ENCODE assay signal across 12 cellular contexts in the genomic region with DNA sequence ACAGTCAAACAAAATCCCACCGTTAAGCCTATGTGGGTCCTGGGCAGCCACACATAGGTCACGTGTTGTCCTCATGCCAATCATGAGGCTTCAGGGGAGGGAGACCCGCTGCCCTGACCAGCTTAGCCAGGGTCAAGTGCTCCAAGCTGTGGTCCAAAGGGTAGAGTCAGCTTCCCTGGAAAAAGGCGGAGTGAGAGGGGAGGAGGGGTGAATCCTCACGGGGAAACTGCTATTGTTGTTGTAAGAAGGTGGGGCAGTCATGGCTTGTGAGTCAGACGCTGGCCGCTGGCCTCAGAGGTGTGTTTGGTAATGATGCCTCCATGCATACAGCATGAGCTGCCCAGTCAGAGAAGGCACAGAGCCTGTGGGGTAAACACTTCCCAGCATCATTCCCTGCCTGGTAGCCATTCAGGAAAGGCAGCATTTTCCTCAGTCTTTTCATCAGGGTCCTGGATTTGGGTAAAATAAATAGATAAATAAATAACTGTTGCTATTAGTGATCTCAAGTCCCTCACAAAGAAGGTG. TPM values are rescaled to one million over a fixed set of nuclear protein-coding genes. Genes with fewer than 3 reads are reported as not detected.
DNase-seq lines count a peak whose midpoint lies in the region; ATAC-seq, FAIRE-seq and TF ChIP-seq lines count a peak whose summit lies in the region.
"Had no signal": no experiment of that assay in that cellular context is flagged by ENCODE, and none has a peak within 500 bp of the region (broad histone marks: within the 10 kb centered on the region; RNA-seq: fewer than 3 reads in every experiment).

No MANE protein-coding gene starts in this region.

- DNase-seq in ACHN (peak; percentile 18), M059J (ENCODE audit: low read depth) (peak; percentile 92), H1 (ENCODE audit: low read depth in 1 of 2, low spot score in 2 of 2) (no peak), mesenchymal stem cell (peak; percentile 85), dorsolateral prefrontal cortex (no peak), NCI-H1436 treated with DMSO at 0.1 percent for 48 hours (lab: John Stamatoyannopoulos, UW) (no peak)
- DNase-seq in effector memory CD8-positive, alpha-beta T cell, result no peak
- DNase-seq in stimulated activated naive B cell treated with anti-CD40 and anti-IgM and Interleukin-4, amounts not matched to agents 10 μg/mL and 1 μg/mL and 100 μg/mL, for 72 hours, result no peak
- DNase-seq: stimulated activated CD4-positive, alpha-beta T cell treated with anti-CD3 and anti-CD28 coated beads, Interleukin-2, amount 100 ng/mL, for 24 hours; SW 1271 had no signal

- H2BK15ac ChIP-seq in H1 (ENCODE audit: low read length) (no peak overlapping the region), mesenchymal stem cell (ENCODE audit: low read depth, poor library complexity, severe bottlenecking) (peak overlapping the region; percentile 73)

- H3K36me3 ChIP-seq in H1 (ENCODE audit: control insufficient read depth in 2 of 4, insufficient read depth in 4 of 4, low read length in 3 of 4), result no peaks in the 10 kb centered on the region
- H3K36me3 ChIP-seq in mesenchymal stem cell (ENCODE audit: control insufficient read depth in 1 of 2, insufficient read depth in 2 of 2, low read depth in 1 of 2, low read length in 2 of 2), result peaks cover 28 to 32% of the 10 kb centered on the region in 2 experiments

- no peaks in the 10 kb centered on the region for H3K4me1 Mint-ChIP-seq in effector memory CD8-positive, alpha-beta T cell (ENCODE audit: low read depth in 2 of 2)
- H3K4me1 Mint-ChIP-seq in stimulated activated naive B cell treated with anti-CD40 and anti-IgM and Interleukin-4, amounts not matched to agents 10 μg/mL and 1 μg/mL and 100 μg/mL, for 72 hours, result peaks cover 3 to 5% of the 10 kb centered on the region in 2 donors

- H3K18ac ChIP-seq in H1 (ENCODE audit: extremely low read depth, low read length) (no peak overlapping the region), mesenchymal stem cell (ENCODE audit: low read depth in 1 of 2, low read length in 2 of 2) (peak overlapping the region in 1 of 2 experiments; percentile 46)

- H4K91ac ChIP-seq in H1 (replicated peaks; ENCODE audit: insufficient read length, low read length) (no peak overlapping the region), mesenchymal stem cell (ENCODE audit: low read length) (no peak overlapping the region)

- H3K56ac ChIP-seq in H1 (replicated peaks; ENCODE audit: insufficient read length, low read depth, low read length), result no peak overlapping the region

- no peak overlapping the region for H2BK5ac ChIP-seq in H1 (ENCODE audit: low read depth, low read length)
- no peak overlapping the region for H2BK5ac ChIP-seq in mesenchymal stem cell (ENCODE audit: low read depth, low read length, poor library complexity, severe bottlenecking)

- no peak overlapping the region for H3K23ac ChIP-seq in H1 (ENCODE audit: insufficient read length)
- no peak overlapping the region for H3K23ac ChIP-seq in mesenchymal stem cell (ENCODE audit: low read length in 2 of 2)

- H2BK120ac ChIP-seq in H1 (replicated peaks; ENCODE audit: low read depth, low read length) (no peak overlapping the region), mesenchymal stem cell (ENCODE audit: low read depth, low read length) (no peak overlapping the region)

- 79% methylated on average over 7 of the region's 7 CpGs; no CpG with 5 or more reads in 1 of the 2 experiments for WGBS in H1 (ENCODE audit: extremely low coverage in 1 of 2, insufficient coverage in 1 of 2, insufficient read length in 1 of 2, insufficient replicate concordance in 2 of 2, low coverage in 1 of 2, low lambda C conversion rate in 2 of 2, missing lambda C conversion rate in 1 of 2), 2 experiments
- 3% methylated on average over 7 of the region's 7 CpGs for WGBS in mesenchymal stem cell

- H3K27me3 Mint-ChIP-seq in effector memory CD8-positive, alpha-beta T cell, result peaks cover 16 to 25% of the 10 kb centered on the region in 2 donors
- H3K27me3 Mint-ChIP-seq in stimulated activated naive B cell treated with anti-CD40 and anti-IgM and Interleukin-4, amounts not matched to agents 10 μg/mL and 1 μg/mL and 100 μg/mL, for 72 hours, result peaks cover 0 to 6% of the 10 kb centered on the region in 2 donors

- TF ChIP-seq RAD21 in H1 (IDR thresholded peaks at IDR 0.05 in 1 of 2, conservative IDR thresholded peaks at IDR 0.05 in 1 of 2; ENCODE audit: low read depth in 2 of 2, low read length in 2 of 2), result no peak

- H2AFZ ChIP-seq in H1 (ENCODE audit: low read length), result no peak overlapping the region
- no peak overlapping the region for H2AFZ ChIP-seq in mesenchymal stem cell (ENCODE audit: low read depth, low read length)

- peaks cover 0 to 4% (median 1%) of the 10 kb centered on the region in 4 experiments; a peak in 2 of 7 replicates for H3K4me1 ChIP-seq in H1 (replicated peaks in 1 of 4; ENCODE audit: control insufficient read depth in 3 of 4, insufficient read depth in 4 of 4, low read length in 3 of 4)
- peaks cover 21% of the 10 kb centered on the region for H3K4me1 ChIP-seq in mesenchymal stem cell (ENCODE audit: control insufficient read depth, insufficient read depth, low read depth, low read length)

- H3K79me2 ChIP-seq in H1 (ENCODE audit: control insufficient read depth in 1 of 2, insufficient read depth in 2 of 2, low read length in 2 of 2), result no peaks in the 10 kb centered on the region

- TF ChIP-seq CTCF in H1 (IDR thresholded peaks at IDR 0.05; ENCODE audit: control extremely low read depth in 1 of 3, insufficient read depth in 1 of 3, low read depth in 1 of 3, low read length in 3 of 3) (no peak), dorsolateral prefrontal cortex (IDR thresholded peaks at IDR 0.05 in 54 of 56, conservative IDR thresholded peaks at IDR 0.05 in 2 of 56; ENCODE audit: low read depth in 1 of 56, partially characterized antibody in 56 of 56) (no peak)

- no peaks in the 10 kb centered on the region for H3K9me3 Mint-ChIP-seq in effector memory CD8-positive, alpha-beta T cell
- H3K9me3 Mint-ChIP-seq in stimulated activated naive B cell treated with anti-CD40 and anti-IgM and Interleukin-4, amounts not matched to agents 10 μg/mL and 1 μg/mL and 100 μg/mL, for 72 hours, result peaks cover 0 to 3% of the 10 kb centered on the region in 2 donors
- H3K9me3 Mint-ChIP-seq: activated T-helper 2 cell treated with anti-CD3 and anti-CD28 coated beads, Interferon-gamma antibody, Interleukin-2, Interleukin-4, amounts not matched to agents 10 μg/mL and 5 μg/mL and 100 μg/mL, durations not matched to agents 14 hours and 24 hours and 36 hours had no signal

- H2BK12ac ChIP-seq in H1 (ENCODE audit: low read depth, low read length) (peak overlapping the region; percentile 79; the same call in 1 of the 2 replicates), mesenchymal stem cell (ENCODE audit: low read length in 2 of 2) (peak overlapping the region in 1 of 2 experiments; percentile 38)

- no peak overlapping the region for H3K4me3 Mint-ChIP-seq in effector memory CD8-positive, alpha-beta T cell
- H3K4me3 Mint-ChIP-seq in stimulated activated naive B cell treated with anti-CD40 and anti-IgM and Interleukin-4, amounts not matched to agents 10 μg/mL and 1 μg/mL and 100 μg/mL, for 72 hours, result no peak overlapping the region

- H3K4me2 ChIP-seq in H1 (ENCODE audit: insufficient read depth in 1 of 2, low read depth in 2 of 2, low read length in 2 of 2) (no peak overlapping the region), mesenchymal stem cell (ENCODE audit: low read length, poor library complexity, severe bottlenecking) (no peak overlapping the region)

- H3K9ac ChIP-seq in H1 (replicated peaks in 1 of 4; ENCODE audit: extremely low read depth in 1 of 4, low read depth in 3 of 4, low read length in 3 of 4), result no peak overlapping the region
- H3K9ac ChIP-seq in mesenchymal stem cell (ENCODE audit: low read length), result no peak overlapping the region

- no peaks in the 10 kb centered on the region; the same call in 1 of the 2 replicates for H3K79me1 ChIP-seq in H1 (ENCODE audit: low read depth, low read length)
- peaks cover 9% of the 10 kb centered on the region for H3K79me1 ChIP-seq in mesenchymal stem cell (replicated peaks; ENCODE audit: low read length, poor library complexity, severe bottlenecking)

- no peaks in the 10 kb centered on the region for H4K20me1 ChIP-seq in H1 (replicated peaks in 1 of 2; ENCODE audit: control insufficient read depth in 1 of 2, insufficient read depth in 2 of 2, low read length in 2 of 2)

- H3K27me3 ChIP-seq in H1 (replicated peaks in 1 of 4; ENCODE audit: control insufficient read depth in 3 of 4, extremely low read depth in 1 of 4, insufficient read depth in 3 of 4, low read length in 3 of 4), result no peaks in the 10 kb centered on the region
- H3K27me3 ChIP-seq in mesenchymal stem cell (ENCODE audit: control insufficient read depth in 1 of 2, insufficient read depth in 1 of 2, low read length in 2 of 2), result no peaks in the 10 kb centered on the region
- H3K27me3 ChIP-seq in dorsolateral prefrontal cortex, result no peaks in the 10 kb centered on the region

- in situ Hi-C loops in ACHN (cut with HindIII; ENCODE audit: low pct_ligation_motif_present, low pct_unique_long_range_greater_than_20kb, low sequenced_read_pairs), result no loop called here

- no peak overlapping the region for H3K27ac ChIP-seq in H1 (ENCODE audit: low read depth, low read length)
- peak overlapping the region; percentile 6 for H3K27ac ChIP-seq in mesenchymal stem cell (ENCODE audit: low read length, poor library complexity, severe bottlenecking)
- no peak overlapping the region for H3K27ac ChIP-seq in dorsolateral prefrontal cortex

- H2AK5ac ChIP-seq in H1 (ENCODE audit: low read depth, low read length), result no peak overlapping the region
- no peak overlapping the region for H2AK5ac ChIP-seq in mesenchymal stem cell (ENCODE audit: low read length, severe bottlenecking)

- no peak for TF ChIP-seq POLR2A in H1 (IDR thresholded peaks at IDR 0.05; ENCODE audit: control extremely low read depth in 1 of 2, low read depth in 2 of 2, low read length in 2 of 2)

- H3K36me3 Mint-ChIP-seq in effector memory CD8-positive, alpha-beta T cell (ENCODE audit: insufficient read depth), result no peaks in the 10 kb centered on the region
- no peaks in the 10 kb centered on the region for H3K36me3 Mint-ChIP-seq in stimulated activated naive B cell treated with anti-CD40 and anti-IgM and Interleukin-4, amounts not matched to agents 10 μg/mL and 1 μg/mL and 100 μg/mL, for 72 hours

- no peak for ATAC-seq in effector memory CD8-positive, alpha-beta T cell (replicated peaks)
- no peak for ATAC-seq in stimulated activated naive B cell treated with anti-CD40 and anti-IgM and Interleukin-4, amounts not matched to agents 10 μg/mL and 1 μg/mL and 100 μg/mL, for 72 hours (replicated peaks)

- H3K14ac ChIP-seq in H1 (ENCODE audit: insufficient read length) (no peak overlapping the region), mesenchymal stem cell (ENCODE audit: low read length in 2 of 2) (no peak overlapping the region)

- H4K8ac ChIP-seq in H1 (ENCODE audit: extremely low read depth, insufficient read depth, low read length), result no peak overlapping the region
- H4K8ac ChIP-seq in mesenchymal stem cell (ENCODE audit: low read length), result no peak overlapping the region

- H3K4ac ChIP-seq in H1 (replicated peaks; ENCODE audit: insufficient read length, low read depth, low read length), result no peak overlapping the region
- H3K4ac ChIP-seq in mesenchymal stem cell (ENCODE audit: low read depth in 1 of 2, low read length in 2 of 2), result no peak overlapping the region

- H3K27ac Mint-ChIP-seq in effector memory CD8-positive, alpha-beta T cell, result no peak overlapping the region
- no peak overlapping the region for H3K27ac Mint-ChIP-seq in stimulated activated naive B cell treated with anti-CD40 and anti-IgM and Interleukin-4, amounts not matched to agents 10 μg/mL and 1 μg/mL and 100 μg/mL, for 72 hours
- H3K27ac Mint-ChIP-seq: activated T-helper 2 cell treated with anti-CD3 and anti-CD28 coated beads, Interferon-gamma antibody, Interleukin-2, Interleukin-4, amounts not matched to agents 10 μg/mL and 5 μg/mL and 100 μg/mL, durations not matched to agents 14 hours and 24 hours and 36 hours had no signal

- POLR2A ChIA-PET in H1 (lab: Charles Lee; ENCODE audit: partially characterized antibody), result interaction anchor here (1.2 kb wide), 1 partner anchor 8 kb away, joined by 4 read pairs; a partner anchor contains a TSS

- no peak overlapping the region for H4K5ac ChIP-seq in H1 (ENCODE audit: insufficient read length, low read depth, low read length)

- H3K23me2 ChIP-seq in H1 (ENCODE audit: low read depth, low read length), result no peaks in the 10 kb centered on the region

- intact Hi-C loops in dorsolateral prefrontal cortex (cut with DNase I), result no loop called here

- no peaks in the 10 kb centered on the region for H3K9me3 ChIP-seq in H1 (ENCODE audit: insufficient read depth in 2 of 2, low read depth in 1 of 2, low read length in 1 of 2)
- peaks cover 11% of the 10 kb centered on the region for H3K9me3 ChIP-seq in mesenchymal stem cell (ENCODE audit: control insufficient read depth, low read length)

- FAIRE-seq in H1 (lab: Jason Lieb, UNC), result no peak

- H3K4me3 ChIP-seq in H1 (ENCODE audit: extremely low read depth in 1 of 4, insufficient read depth in 2 of 4, low read depth in 3 of 4, low read length in 4 of 4) (no peak overlapping the region), mesenchymal stem cell (ENCODE audit: insufficient read depth in 1 of 2, low read depth in 1 of 2, low read length in 2 of 2) (no peak overlapping the region), dorsolateral prefrontal cortex (no peak overlapping the region)

- no peak for TF ChIP-seq EP300 in H1 (IDR thresholded peaks at IDR 0.05; ENCODE audit: borderline replicate concordance in 1 of 2, low read depth in 2 of 2, low read length in 2 of 2)

- H2BK20ac ChIP-seq in H1 (ENCODE audit: low read length), result no peak overlapping the region

- CTCF ChIA-PET in H1 (lab: Charles Lee; ENCODE audit: partially characterized antibody), result interaction anchor here (0.9 to 1.1 kb wide), 2 partner anchors 8 to 191 kb away, joined by 3 to 4 read pairs; no protein-coding TSS in a partner anchor

RNA-seq across cellular contexts. Expression of a gene that starts 8.7 kb away (rescaled TPM):
- total RNA-seq in M059J (2014; rRNA removed; shearing (Covaris generic)), result 330 and 411 TPM in 2 replicates
- total RNA-seq in H1 (2021; fragmentation: NEBNext Ultra II Directional; extraction: Animal tissue kit (Norgen Biotek cat#: 25700)), result 53.2 and 58.1 TPM in 2 replicates
- 184 and 185 TPM in 2 replicates for polyA plus RNA-seq in H1 (2011; rRNA removed)
- polyA plus RNA-seq in H1 (2011; cell fraction: cytosol; rRNA removed), result 84.3 TPM
- 66.5 TPM for polyA plus RNA-seq in H1 (2011; cell fraction: nucleus; rRNA removed)
- polyA plus RNA-seq in H1 (2012, experiment 1 of 2), result 61.6 to 108 TPM (median 99.6 TPM) in 4 replicates
- polyA plus RNA-seq in H1 (2012, experiment 2 of 2), result 128 TPM
- 68.4 TPM for polyA plus RNA-seq in H1 (2013, experiment 1 of 2)
- 77.9 TPM for polyA plus RNA-seq in H1 (2013, experiment 2 of 2)
- polyA minus RNA-seq in H1 (2011; rRNA and poly(A)+ RNA removed), result 35.0 and 38.7 TPM in 2 replicates
- polyA minus RNA-seq in H1 (2011; cell fraction: cytosol; rRNA and poly(A)+ RNA removed), result 54.3 TPM
- polyA minus RNA-seq in H1 (2011; cell fraction: nucleus; rRNA and poly(A)+ RNA removed), result 21.1 TPM
- polyA plus RNA-seq in mesenchymal stem cell (2013, experiment 1 of 2), result 817 TPM
- 846 TPM for polyA plus RNA-seq in mesenchymal stem cell (2013, experiment 2 of 2)
- total RNA-seq in dorsolateral prefrontal cortex, result 1,000 to 10,000 TPM in 112 of 120 experiments, 100 to 1,000 TPM in 8; 650 to 4,349 (median 1,494) TPM

RNA-seq across cellular contexts. Expression of a gene that starts 23.4 kb away (rescaled TPM):
- not detected in 2 replicates for total RNA-seq in M059J (2014; rRNA removed; shearing (Covaris generic))
- total RNA-seq in H1 (2021; fragmentation: NEBNext Ultra II Directional; extraction: Animal tissue kit (Norgen Biotek cat#: 25700)), result 0.19 TPM in 1 of 2 replicates, not detected in the other
- 0.05 and 0.08 TPM in 2 replicates for polyA plus RNA-seq in H1 (2011; rRNA removed)
- polyA plus RNA-seq in H1 (2011; cell fraction: cytosol; rRNA removed), result 0.09 TPM
- polyA plus RNA-seq in H1 (2011; cell fraction: nucleus; rRNA removed), result 0.13 TPM
- not detected in 4 replicates for polyA plus RNA-seq in H1 (2012, experiment 1 of 2)
- not detected for polyA plus RNA-seq in H1 (2012, experiment 2 of 2)
- not detected for polyA plus RNA-seq in H1 (2013, experiment 1 of 2)
- polyA plus RNA-seq in H1 (2013, experiment 2 of 2), result not detected
- polyA minus RNA-seq in H1 (2011; rRNA and poly(A)+ RNA removed), result 0.09 TPM in 1 of 2 replicates, not detected in the other
- not detected for polyA minus RNA-seq in H1 (2011; cell fraction: cytosol; rRNA and poly(A)+ RNA removed)
- not detected for polyA minus RNA-seq in H1 (2011; cell fraction: nucleus; rRNA and poly(A)+ RNA removed)
- not detected for polyA plus RNA-seq in mesenchymal stem cell (2013, experiment 1 of 2)
- polyA plus RNA-seq in mesenchymal stem cell (2013, experiment 2 of 2), result not detected
- under 1 TPM in 1 of 120 experiments, not detected in 119; 0.42 TPM for total RNA-seq in dorsolateral prefrontal cortex
- total RNA-seq: activated T-helper 2 cell treated with anti-CD3 and anti-CD28 coated beads, Interferon-gamma antibody, Interleukin-2, Interleukin-4, amounts not matched to agents 10 μg/mL and 5 μg/mL and 100 μg/mL, durations not matched to agents 14 hours and 24 hours and 36 hours had no signal
- polyA plus RNA-seq: BJ had no signal

RNA-seq across cellular contexts. Expression of a gene that starts 59.8 kb away (rescaled TPM):
- total RNA-seq in M059J (2014; rRNA removed; shearing (Covaris generic)), result 1.1 TPM in 1 of 2 replicates, not detected in the other
- not detected in 2 replicates for total RNA-seq in H1 (2021; fragmentation: NEBNext Ultra II Directional; extraction: Animal tissue kit (Norgen Biotek cat#: 25700))
- polyA plus RNA-seq in H1 (2011; rRNA removed), result not detected in 2 replicates
- polyA plus RNA-seq in H1 (2011; cell fraction: cytosol; rRNA removed), result 0.12 TPM
- not detected for polyA plus RNA-seq in H1 (2011; cell fraction: nucleus; rRNA removed)
- 1.0 TPM in 1 of 4 replicates, not detected in the others for polyA plus RNA-seq in H1 (2012, experiment 1 of 2)
- 0.59 TPM for polyA plus RNA-seq in H1 (2012, experiment 2 of 2)
- not detected for polyA plus RNA-seq in H1 (2013, experiment 1 of 2)
- polyA plus RNA-seq in H1 (2013, experiment 2 of 2), result 0.18 TPM
- polyA minus RNA-seq in H1 (2011; rRNA and poly(A)+ RNA removed), result not detected in 2 replicates
- polyA minus RNA-seq in H1 (2011; cell fraction: cytosol; rRNA and poly(A)+ RNA removed), result not detected
- not detected for polyA minus RNA-seq in H1 (2011; cell fraction: nucleus; rRNA and poly(A)+ RNA removed)
- not detected for polyA plus RNA-seq in mesenchymal stem cell (2013, experiment 1 of 2)
- polyA plus RNA-seq in mesenchymal stem cell (2013, experiment 2 of 2), result 0.18 TPM
- not detected for total RNA-seq in dorsolateral prefrontal cortex
- total RNA-seq: activated T-helper 2 cell treated with anti-CD3 and anti-CD28 coated beads, Interferon-gamma antibody, Interleukin-2, Interleukin-4, amounts not matched to agents 10 μg/mL and 5 μg/mL and 100 μg/mL, durations not matched to agents 14 hours and 24 hours and 36 hours had no signal
- polyA plus RNA-seq: BJ had no signal

Comparison
In these comparisons a context has a peak if more than half of its experiments do, and no peak if none do; other contexts are left out.
1. DNase-seq: peak in ACHN (single experiment), M059J (single experiment) and mesenchymal stem cell (single experiment); none in H1 (0 of 2), effector memory CD8-positive, alpha-beta T cell (0 of 3), stimulated activated naive B cell treated with anti-CD40 and anti-IgM and Interleukin-4, amounts not matched to agents 10 μg/mL and 1 μg/mL and 100 μg/mL, for 72 hours (single experiment), dorsolateral prefrontal cortex (0 of 10) and NCI-H1436 treated with DMSO at 0.1 percent for 48 hours (single experiment).